ENCODE assay signal across 28 cellular contexts in genomic region chr17:81198826-81199481, GRCh38. TPM values are rescaled to one million over a fixed set of nuclear protein-coding genes. Genes with fewer than 3 reads are reported as not detected.
DNase-seq lines count a peak whose midpoint lies in the region; ATAC-seq, FAIRE-seq and TF ChIP-seq lines count a peak whose summit lies in the region.
"Had no signal": no experiment of that assay in that cellular context is flagged by ENCODE, and none has a peak within 500 bp of the region (broad histone marks: within the 10 kb centered on the region; RNA-seq: fewer than 3 reads in every experiment).

No MANE protein-coding gene starts in this region.

- no peaks in the 10 kb centered on the region; the same call in 1 of the 2 replicates for H4K20me1 ChIP-seq in HepG2 (ENCODE audit: insufficient read depth, low read length)

- H2BK120ac ChIP-seq in neuronal stem cell (ENCODE audit: low read depth, low read length) = no peak overlapping the region

- H4K8ac ChIP-seq in neuronal stem cell (ENCODE audit: low read depth, low read length) = no peak overlapping the region

- peak overlapping the region; percentile 24 for H2BK5ac ChIP-seq in neuronal stem cell (ENCODE audit: low read length)

- H3K4me3 ChIP-seq in HepG2 (replicated peaks in 1 of 3; ENCODE audit: insufficient read depth in 1 of 3, low read depth in 2 of 3, low read length in 3 of 3) (no peak overlapping the region), right lobe of liver (no peak overlapping the region), neuronal stem cell (ENCODE audit: low read length in 2 of 2) (no peak overlapping the region)
- H3K4me3 ChIP-seq: A549; BLaER1 treated with 17β-estradiol and CSF1 and Interleukin-3, amounts not matched to agents 10 nM and 100 nM; GM12878; GM23248 had no signal

- no peak overlapping the region for H3K14ac ChIP-seq in neuronal stem cell (ENCODE audit: low read length)

- CTCF ChIA-PET in HepG2 (lab: Yijun Ruan, JAX; ENCODE audit: low intra/inter-chr PET ratio, low total read pairs) = no interaction called here

- H3K27me3 ChIP-seq in HepG2 (ENCODE audit: control insufficient read depth in 1 of 2, insufficient read depth in 2 of 2, low read length in 2 of 2) = no peaks in the 10 kb centered on the region
- H3K27me3 ChIP-seq in right lobe of liver = no peaks in the 10 kb centered on the region
- no peaks in the 10 kb centered on the region for H3K27me3 ChIP-seq in neuronal stem cell (ENCODE audit: control insufficient read depth in 3 of 3, insufficient read depth in 3 of 3, low read depth in 1 of 3, low read length in 3 of 3)
- H3K27me3 ChIP-seq: BE2C; BLaER1 treated with 17β-estradiol and CSF1 and Interleukin-3, amounts not matched to agents 10 nM and 100 nM had no signal

- DNase-seq in HepG2 (ENCODE audit: low spot score) (no peak), right lobe of liver (no peak), neuronal stem cell (ENCODE audit: low spot score) (no peak), NCI-H524 (lab: John Stamatoyannopoulos, UW) (no peak), amygdala (lab: John Stamatoyannopoulos, UW) (no peak)
- DNase-seq: 8988T; ACHN; AML-193; BE2C; CD4-positive, alpha-beta T cell; CD8-positive, alpha-beta memory T cell; DMS 273 treated with DMSO at 0.1 percent for 48 hours; DMS79; EL; GDM1; GM23248; H9; HFFc6 had no signal

- H3K9ac ChIP-seq in HepG2 (ENCODE audit: insufficient read depth, low read depth, low read length) = no peak overlapping the region
- peak overlapping the region; percentile 21 for H3K9ac ChIP-seq in neuronal stem cell (ENCODE audit: low read depth, low read length, poor library complexity)
- H3K9ac ChIP-seq: BLaER1 treated with 17β-estradiol and CSF1 and Interleukin-3, amounts not matched to agents 10 nM and 100 nM; GM23248 had no signal

- POLR2A ChIA-PET in HepG2 (lab: Yijun Ruan, JAX) = no interaction called here

- ATAC-seq in HepG2 (no peak), right lobe of liver (no peak), HG02763 (IDR thresholded peaks at IDR 0.05; ENCODE audit: unreplicated experiment) (no peak)
- ATAC-seq: A549, GM12878, HCT116 had no signal

- H3K27ac ChIP-seq in HepG2 (ENCODE audit: extremely low read length, insufficient read depth, low read length) (no peak overlapping the region), right lobe of liver (no peak overlapping the region), VCaP (peak overlapping the region; percentile 70; the same call in 1 of the 2 replicates), neuronal stem cell (replicated peaks; ENCODE audit: low read length) (no peak overlapping the region)
- H3K27ac ChIP-seq: A549; BLaER1 treated with 17β-estradiol and CSF1 and Interleukin-3, amounts not matched to agents 10 nM and 100 nM; GM23248 had no signal

- no peak overlapping the region for H3K18ac ChIP-seq in neuronal stem cell (ENCODE audit: low read length)

- no peak overlapping the region for H2BK12ac ChIP-seq in neuronal stem cell (ENCODE audit: low read length)

- no peaks in the 10 kb centered on the region for H3K4me1 ChIP-seq in HepG2 (ENCODE audit: insufficient read depth, low read length)
- no peaks in the 10 kb centered on the region for H3K4me1 ChIP-seq in right lobe of liver
- no peaks in the 10 kb centered on the region for H3K4me1 ChIP-seq in neuronal stem cell (ENCODE audit: control insufficient read depth in 2 of 2, insufficient read depth in 1 of 2, low read depth in 1 of 2, low read length in 2 of 2)
- H3K4me1 ChIP-seq: A549 had no signal

- intact Hi-C loops in HepG2 (cut with micrococcal nuclease; ENCODE audit: unreplicated experiment) = no loop called here
- intact Hi-C loops in right lobe of liver (cut with DNase I) = loop anchor here in 1 of 2 donors (10.0 kb wide), 1 partner anchor 54 kb away; no protein-coding TSS in a partner anchor

- H2AK5ac ChIP-seq in neuronal stem cell (ENCODE audit: low read depth, low read length) = no peak overlapping the region

- TF ChIP-seq POLR2A in HepG2 (IDR thresholded peaks at IDR 0.05; ENCODE audit: insufficient read depth in 1 of 2, low read depth in 2 of 2, low read length in 2 of 2) (no peak), right lobe of liver (IDR thresholded peaks at IDR 0.05) (no peak)

- peak overlapping the region; percentile 53 for H4K91ac ChIP-seq in neuronal stem cell (ENCODE audit: low read depth, low read length, poor library complexity)

- H2AFZ ChIP-seq in HepG2 (ENCODE audit: low read length) = no peak overlapping the region
- no peak overlapping the region for H2AFZ ChIP-seq in neuronal stem cell (ENCODE audit: low read length)
- H2AFZ ChIP-seq: GM23248 had no signal

- TF ChIP-seq CTCF in HepG2 (CRISPR knock-in tag; IDR thresholded peaks at IDR 0.05) = no peak
- no peak for TF ChIP-seq CTCF in right lobe of liver (IDR thresholded peaks at IDR 0.05)
- TF ChIP-seq CTCF in VCaP (conservative IDR thresholded peaks at IDR 0.05) = no peak

- TF ChIP-seq EP300 in HepG2 (IDR thresholded peaks at IDR 0.05; ENCODE audit: low read depth in 2 of 2, low read length in 2 of 2) = no peak
- TF ChIP-seq EP300 in HepG2 (CRISPR knock-in tag; IDR thresholded peaks at IDR 0.05; ENCODE audit: borderline replicate concordance) = no peak

- FAIRE-seq in HepG2 (lab: Jason Lieb, UNC) = no peak
- FAIRE-seq: A549, D721Med, GM12878, GM19239, H1 had no signal

- in situ Hi-C loops in HepG2 (cut with HindIII; ENCODE audit: extremely low pct_ligation_motif_present, low pct_unique_long_range_greater_than_20kb) = no loop called here

- H3K36me3 ChIP-seq in HepG2 (replicated peaks in 1 of 2; ENCODE audit: control insufficient read depth in 1 of 2, insufficient read depth in 2 of 2, low read length in 2 of 2) (peaks cover 17 to 43% of the 10 kb centered on the region in 2 experiments; a peak in 4 of 5 replicates), right lobe of liver (no peaks in the 10 kb centered on the region), neuronal stem cell (replicated peaks in 1 of 2; ENCODE audit: control insufficient read depth in 2 of 2, insufficient read depth in 2 of 2, low read length in 2 of 2) (peaks cover 40 to 91% of the 10 kb centered on the region in 2 donors)

- H2BK15ac ChIP-seq in neuronal stem cell (ENCODE audit: low read length) = no peak overlapping the region

- H3K79me1 ChIP-seq in neuronal stem cell (ENCODE audit: low read depth, low read length) = peaks cover 5% of the 10 kb centered on the region

- 97% methylated on average over 22 of the region's 22 CpGs for WGBS in HepG2 (ENCODE audit: low lambda C conversion rate)
- WGBS in right lobe of liver (ENCODE audit: insufficient coverage, low coverage, low lambda C conversion rate, missing lambda C conversion rate) = 87% methylated on average over 4 of the region's 22 CpGs
- WGBS in neuronal stem cell (ENCODE audit: extremely low coverage in 2 of 2, insufficient read length in 2 of 2, insufficient replicate concordance in 1 of 2), 2 donors = no CpG with 5 or more reads among the region's 22 CpGs

- H3K79me2 ChIP-seq in HepG2 (ENCODE audit: insufficient read depth, low read length) = no peaks in the 10 kb centered on the region

- H3K4ac ChIP-seq in neuronal stem cell (ENCODE audit: low read length) = no peak overlapping the region

- no peak for TF ChIP-seq RAD21 in HepG2 (CRISPR knock-in tag; IDR thresholded peaks at IDR 0.05)

- H3K9me3 ChIP-seq in HepG2 (ENCODE audit: low read length) = no peaks in the 10 kb centered on the region
- H3K9me3 ChIP-seq in right lobe of liver = no peaks in the 10 kb centered on the region
- no peaks in the 10 kb centered on the region for H3K9me3 ChIP-seq in neuronal stem cell (replicated peaks in 1 of 2; ENCODE audit: control insufficient read depth in 2 of 2, insufficient read depth in 1 of 2, low read depth in 1 of 2, low read length in 2 of 2)
- H3K9me3 ChIP-seq: A549; BE2C; BLaER1 treated with 17β-estradiol and CSF1 and Interleukin-3, amounts not matched to agents 10 nM and 100 nM had no signal

- H3K4me2 ChIP-seq in HepG2 (ENCODE audit: low read depth, low read length) (no peak overlapping the region), neuronal stem cell (ENCODE audit: insufficient read depth, low read length, poor library complexity, severe bottlenecking) (no peak overlapping the region)
- H3K4me2 ChIP-seq: A549 had no signal

- no TSS peak for BruUV-seq in HepG2 (replicated peaks; lab: Mats Ljungman, UMichigan)

- H3K23ac ChIP-seq in neuronal stem cell (ENCODE audit: low read depth, low read length, poor library complexity) = no peak overlapping the region

RNA-seq across cellular contexts. Expression of gene CEP131, which starts 23.8 kb away (rescaled TPM):
- total RNA-seq in HepG2 (2016; rRNA removed; fragmentation: Illumina TruSeq; extraction: Trizol) (11.1 and 16.8 TPM in 2 replicates), right lobe of liver (1 to 10 TPM; 1.5 to 4.3 (median 2.1) TPM)
- total RNA-seq in HepG2 (2016; cell fraction: cytosol; rRNA removed; fragmentation: Illumina TruSeq; extraction: Trizol; ENCODE audit: low read depth) = 2.2 and 3.5 TPM in 2 replicates
- total RNA-seq in HepG2 (2016; cell fraction: insoluble cytoplasmic fraction; rRNA removed; fragmentation: Illumina TruSeq; extraction: Trizol) = 8.4 and 18.4 TPM in 2 replicates
- total RNA-seq in HepG2 (2016; cell fraction: membrane; rRNA removed; fragmentation: Illumina TruSeq; extraction: Trizol) = 5.8 and 6.2 TPM in 2 replicates
- 10.7 and 12.3 TPM in 2 replicates for total RNA-seq in HepG2 (2016; cell fraction: nucleus; rRNA removed; fragmentation: Illumina TruSeq; extraction: Trizol)
- polyA plus RNA-seq in HepG2 (2011; rRNA removed) = 5.0 and 5.6 TPM in 2 replicates
- 3.0 and 5.8 TPM in 2 replicates for polyA plus RNA-seq in HepG2 (2011; cell fraction: cytosol; rRNA removed)
- 31.7 and 46.2 TPM in 2 replicates for polyA plus RNA-seq in HepG2 (2011; cell fraction: nucleus; rRNA removed)
- 6.3 and 6.8 TPM in 2 replicates for polyA plus RNA-seq in HepG2 (2012)
- polyA plus RNA-seq in HepG2 (2016; cell fraction: cytosol; fragmentation: Illumina TruSeq; extraction: Trizol; ENCODE audit: low read depth) = 2.7 and 3.3 TPM in 2 replicates
- polyA plus RNA-seq in HepG2 (2016; cell fraction: insoluble cytoplasmic fraction; fragmentation: Illumina TruSeq; extraction: Trizol; ENCODE audit: low read depth) = 11.8 and 13.5 TPM in 2 replicates
- 4.3 and 4.6 TPM in 2 replicates for polyA plus RNA-seq in HepG2 (2016; cell fraction: membrane; fragmentation: Illumina TruSeq; extraction: Trizol; ENCODE audit: low read depth)
- 35.7 and 41.4 TPM in 2 replicates for polyA plus RNA-seq in HepG2 (2016; cell fraction: nucleus; fragmentation: Illumina TruSeq; extraction: Trizol; ENCODE audit: insufficient read depth, low read depth)
- 4.8 and 5.8 TPM in 2 replicates for polyA minus RNA-seq in HepG2 (2011; rRNA and poly(A)+ RNA removed; ENCODE audit: low replicate concordance)
- polyA minus RNA-seq in HepG2 (2011; cell fraction: cytosol; rRNA and poly(A)+ RNA removed) = 3.0 and 4.2 TPM in 2 replicates
- 7.6 and 8.0 TPM in 2 replicates for polyA minus RNA-seq in HepG2 (2011; cell fraction: nucleus; rRNA and poly(A)+ RNA removed)
- polyA plus RNA-seq in neuronal stem cell (2013, experiment 1 of 2) = 14.7 TPM
- 14.1 TPM for polyA plus RNA-seq in neuronal stem cell (2013, experiment 2 of 2)

RNA-seq across cellular contexts. Expression of gene AATK, which starts 32.9 kb away (rescaled TPM):
- 6.1 and 8.4 TPM in 2 replicates for total RNA-seq in HepG2 (2016; rRNA removed; fragmentation: Illumina TruSeq; extraction: Trizol)
- 1.5 and 2.0 TPM in 2 replicates for total RNA-seq in HepG2 (2016; cell fraction: cytosol; rRNA removed; fragmentation: Illumina TruSeq; extraction: Trizol; ENCODE audit: low read depth)
- total RNA-seq in HepG2 (2016; cell fraction: insoluble cytoplasmic fraction; rRNA removed; fragmentation: Illumina TruSeq; extraction: Trizol) = 5.3 and 9.5 TPM in 2 replicates
- total RNA-seq in HepG2 (2016; cell fraction: membrane; rRNA removed; fragmentation: Illumina TruSeq; extraction: Trizol) = 2.9 and 3.0 TPM in 2 replicates
- 9.7 and 12.6 TPM in 2 replicates for total RNA-seq in HepG2 (2016; cell fraction: nucleus; rRNA removed; fragmentation: Illumina TruSeq; extraction: Trizol)
- 2.9 and 5.2 TPM in 2 replicates for polyA plus RNA-seq in HepG2 (2011; rRNA removed)
- polyA plus RNA-seq in HepG2 (2011; cell fraction: cytosol; rRNA removed) = 2.9 and 4.3 TPM in 2 replicates
- polyA plus RNA-seq in HepG2 (2011; cell fraction: nucleus; rRNA removed) = 15.0 and 16.5 TPM in 2 replicates
- 4.4 and 8.0 TPM in 2 replicates for polyA plus RNA-seq in HepG2 (2012)
- polyA plus RNA-seq in HepG2 (2016; cell fraction: cytosol; fragmentation: Illumina TruSeq; extraction: Trizol; ENCODE audit: low read depth) = 0.54 and 0.65 TPM in 2 replicates
- 5.7 and 6.0 TPM in 2 replicates for polyA plus RNA-seq in HepG2 (2016; cell fraction: insoluble cytoplasmic fraction; fragmentation: Illumina TruSeq; extraction: Trizol; ENCODE audit: low read depth)
- 1.1 and 1.8 TPM in 2 replicates for polyA plus RNA-seq in HepG2 (2016; cell fraction: membrane; fragmentation: Illumina TruSeq; extraction: Trizol; ENCODE audit: low read depth)
- 14.7 and 18.3 TPM in 2 replicates for polyA plus RNA-seq in HepG2 (2016; cell fraction: nucleus; fragmentation: Illumina TruSeq; extraction: Trizol; ENCODE audit: insufficient read depth, low read depth)
- 20.3 and 42.0 TPM in 2 replicates for polyA minus RNA-seq in HepG2 (2011; rRNA and poly(A)+ RNA removed; ENCODE audit: low replicate concordance)
- 7.4 and 11.0 TPM in 2 replicates for polyA minus RNA-seq in HepG2 (2011; cell fraction: cytosol; rRNA and poly(A)+ RNA removed)
- 3.6 and 4.6 TPM in 2 replicates for polyA minus RNA-seq in HepG2 (2011; cell fraction: nucleus; rRNA and poly(A)+ RNA removed)
- total RNA-seq in right lobe of liver = 1 to 10 TPM in 2 of 6 experiments, under 1 TPM in 4; 0.31 to 1.2 (median 0.86) TPM
- polyA plus RNA-seq in neuronal stem cell (2013, experiment 1 of 2) = 5.6 TPM
- 5.4 TPM for polyA plus RNA-seq in neuronal stem cell (2013, experiment 2 of 2)
- total RNA-seq: GM12878 had no signal
- polyA plus RNA-seq: CD8-positive, alpha-beta memory T cell had no signal

RNA-seq across cellular contexts. Expression of gene PVALEF, which starts 33.6 kb away (rescaled TPM):
- total RNA-seq in HepG2 (2016; rRNA removed; fragmentation: Illumina TruSeq; extraction: Trizol) (0.18 TPM in 1 of 2 replicates, not detected in the other), right lobe of liver (not detected)
- 0.40 and 0.53 TPM in 2 replicates for total RNA-seq in HepG2 (2016; cell fraction: cytosol; rRNA removed; fragmentation: Illumina TruSeq; extraction: Trizol; ENCODE audit: low read depth)
- 0.13 and 0.22 TPM in 2 replicates for total RNA-seq in HepG2 (2016; cell fraction: insoluble cytoplasmic fraction; rRNA removed; fragmentation: Illumina TruSeq; extraction: Trizol)
- 0.25 and 0.28 TPM in 2 replicates for total RNA-seq in HepG2 (2016; cell fraction: membrane; rRNA removed; fragmentation: Illumina TruSeq; extraction: Trizol)
- total RNA-seq in HepG2 (2016; cell fraction: nucleus; rRNA removed; fragmentation: Illumina TruSeq; extraction: Trizol) = 0.28 TPM in 1 of 2 replicates, not detected in the other
- polyA plus RNA-seq in HepG2 (2011; rRNA removed) = 0.18 and 0.24 TPM in 2 replicates
- polyA plus RNA-seq in HepG2 (2011; cell fraction: cytosol; rRNA removed) = 0.11 TPM in 1 of 2 replicates, not detected in the other
- 0.21 and 0.42 TPM in 2 replicates for polyA plus RNA-seq in HepG2 (2011; cell fraction: nucleus; rRNA removed)
- polyA plus RNA-seq in HepG2 (2012) = not detected in 2 replicates
- polyA plus RNA-seq in HepG2 (2016; cell fraction: cytosol; fragmentation: Illumina TruSeq; extraction: Trizol; ENCODE audit: low read depth) = 0.29 and 0.34 TPM in 2 replicates
- 0.39 and 0.44 TPM in 2 replicates for polyA plus RNA-seq in HepG2 (2016; cell fraction: insoluble cytoplasmic fraction; fragmentation: Illumina TruSeq; extraction: Trizol; ENCODE audit: low read depth)
- polyA plus RNA-seq in HepG2 (2016; cell fraction: membrane; fragmentation: Illumina TruSeq; extraction: Trizol; ENCODE audit: low read depth) = 0.14 and 0.19 TPM in 2 replicates
- 0.36 TPM in 1 of 2 replicates, not detected in the other for polyA plus RNA-seq in HepG2 (2016; cell fraction: nucleus; fragmentation: Illumina TruSeq; extraction: Trizol; ENCODE audit: insufficient read depth, low read depth)
- 0.09 and 0.18 TPM in 2 replicates for polyA minus RNA-seq in HepG2 (2011; rRNA and poly(A)+ RNA removed; ENCODE audit: low replicate concordance)
- not detected in 2 replicates for polyA minus RNA-seq in HepG2 (2011; cell fraction: cytosol; rRNA and poly(A)+ RNA removed)
- polyA minus RNA-seq in HepG2 (2011; cell fraction: nucleus; rRNA and poly(A)+ RNA removed) = not detected in 2 replicates
- polyA plus RNA-seq in neuronal stem cell (2013, experiment 1 of 2) = 0.06 TPM
- polyA plus RNA-seq in neuronal stem cell (2013, experiment 2 of 2) = 0.04 TPM
- total RNA-seq: CD4-positive, alpha-beta T cell; CD8-positive, alpha-beta memory T cell; GM12878; GM23248; H1; H9; HFFc6 had no signal
- polyA plus RNA-seq: A549; CD14-positive monocyte; CD8-positive, alpha-beta memory T cell; GM12878; GM23248 had no signal

RNA-seq across cellular contexts. Expression of gene TEPSIN, which starts 39.9 kb away (rescaled TPM):
- total RNA-seq in HepG2 (2016; rRNA removed; fragmentation: Illumina TruSeq; extraction: Trizol) (8.5 and 18.8 TPM in 2 replicates), right lobe of liver (10 to 100 TPM; 11.9 to 27.6 (median 18.1) TPM)
- total RNA-seq in HepG2 (2016; cell fraction: cytosol; rRNA removed; fragmentation: Illumina TruSeq; extraction: Trizol; ENCODE audit: low read depth) = 5.0 and 7.5 TPM in 2 replicates
- 7.1 and 20.3 TPM in 2 replicates for total RNA-seq in HepG2 (2016; cell fraction: insoluble cytoplasmic fraction; rRNA removed; fragmentation: Illumina TruSeq; extraction: Trizol)
- total RNA-seq in HepG2 (2016; cell fraction: membrane; rRNA removed; fragmentation: Illumina TruSeq; extraction: Trizol) = 7.0 and 8.1 TPM in 2 replicates
- total RNA-seq in HepG2 (2016; cell fraction: nucleus; rRNA removed; fragmentation: Illumina TruSeq; extraction: Trizol) = 24.5 and 27.8 TPM in 2 replicates
- polyA plus RNA-seq in HepG2 (2011; rRNA removed) = 16.1 and 19.7 TPM in 2 replicates
- 4.0 and 8.2 TPM in 2 replicates for polyA plus RNA-seq in HepG2 (2011; cell fraction: cytosol; rRNA removed)
- 328 and 418 TPM in 2 replicates for polyA plus RNA-seq in HepG2 (2011; cell fraction: nucleus; rRNA removed)
- polyA plus RNA-seq in HepG2 (2012) = 9.5 and 16.4 TPM in 2 replicates
- polyA plus RNA-seq in HepG2 (2016; cell fraction: cytosol; fragmentation: Illumina TruSeq; extraction: Trizol; ENCODE audit: low read depth) = 2.4 and 2.5 TPM in 2 replicates
- 6.3 and 9.9 TPM in 2 replicates for polyA plus RNA-seq in HepG2 (2016; cell fraction: insoluble cytoplasmic fraction; fragmentation: Illumina TruSeq; extraction: Trizol; ENCODE audit: low read depth)
- polyA plus RNA-seq in HepG2 (2016; cell fraction: membrane; fragmentation: Illumina TruSeq; extraction: Trizol; ENCODE audit: low read depth) = 4.3 and 6.0 TPM in 2 replicates
- 90.2 and 98.6 TPM in 2 replicates for polyA plus RNA-seq in HepG2 (2016; cell fraction: nucleus; fragmentation: Illumina TruSeq; extraction: Trizol; ENCODE audit: insufficient read depth, low read depth)
- polyA minus RNA-seq in HepG2 (2011; rRNA and poly(A)+ RNA removed; ENCODE audit: low replicate concordance) = 14.1 and 21.0 TPM in 2 replicates
- polyA minus RNA-seq in HepG2 (2011; cell fraction: cytosol; rRNA and poly(A)+ RNA removed) = 3.4 and 3.7 TPM in 2 replicates
- 39.0 and 47.9 TPM in 2 replicates for polyA minus RNA-seq in HepG2 (2011; cell fraction: nucleus; rRNA and poly(A)+ RNA removed)
- polyA plus RNA-seq in neuronal stem cell (2013, experiment 1 of 2) = 14.7 TPM
- 14.2 TPM for polyA plus RNA-seq in neuronal stem cell (2013, experiment 2 of 2)

RNA-seq across cellular contexts. Expression of gene NDUFAF8, which starts 40.2 kb away (rescaled TPM):
- 213 and 233 TPM in 2 replicates for total RNA-seq in HepG2 (2016; rRNA removed; fragmentation: Illumina TruSeq; extraction: Trizol)
- 565 and 636 TPM in 2 replicates for total RNA-seq in HepG2 (2016; cell fraction: cytosol; rRNA removed; fragmentation: Illumina TruSeq; extraction: Trizol; ENCODE audit: low read depth)
- total RNA-seq in HepG2 (2016; cell fraction: insoluble cytoplasmic fraction; rRNA removed; fragmentation: Illumina TruSeq; extraction: Trizol) = 209 and 214 TPM in 2 replicates
- total RNA-seq in HepG2 (2016; cell fraction: membrane; rRNA removed; fragmentation: Illumina TruSeq; extraction: Trizol) = 441 and 487 TPM in 2 replicates
- total RNA-seq in HepG2 (2016; cell fraction: nucleus; rRNA removed; fragmentation: Illumina TruSeq; extraction: Trizol) = 99.9 and 114 TPM in 2 replicates
- polyA plus RNA-seq in HepG2 (2011; rRNA removed) = 62.4 and 75.6 TPM in 2 replicates
- 52.0 and 67.0 TPM in 2 replicates for polyA plus RNA-seq in HepG2 (2011; cell fraction: cytosol; rRNA removed)
- 67.0 and 99.7 TPM in 2 replicates for polyA plus RNA-seq in HepG2 (2011; cell fraction: nucleus; rRNA removed)
- 74.7 and 106 TPM in 2 replicates for polyA plus RNA-seq in HepG2 (2012)
- polyA plus RNA-seq in HepG2 (2016; cell fraction: cytosol; fragmentation: Illumina TruSeq; extraction: Trizol; ENCODE audit: low read depth) = 562 and 639 TPM in 2 replicates
- 170 and 188 TPM in 2 replicates for polyA plus RNA-seq in HepG2 (2016; cell fraction: insoluble cytoplasmic fraction; fragmentation: Illumina TruSeq; extraction: Trizol; ENCODE audit: low read depth)
- polyA plus RNA-seq in HepG2 (2016; cell fraction: membrane; fragmentation: Illumina TruSeq; extraction: Trizol; ENCODE audit: low read depth) = 357 and 397 TPM in 2 replicates
- polyA plus RNA-seq in HepG2 (2016; cell fraction: nucleus; fragmentation: Illumina TruSeq; extraction: Trizol; ENCODE audit: insufficient read depth, low read depth) = 180 and 208 TPM in 2 replicates
- polyA minus RNA-seq in HepG2 (2011; rRNA and poly(A)+ RNA removed; ENCODE audit: low replicate concordance) = 13.6 and 21.7 TPM in 2 replicates
- 4.9 and 8.2 TPM in 2 replicates for polyA minus RNA-seq in HepG2 (2011; cell fraction: cytosol; rRNA and poly(A)+ RNA removed)
- polyA minus RNA-seq in HepG2 (2011; cell fraction: nucleus; rRNA and poly(A)+ RNA removed) = 26.2 and 31.2 TPM in 2 replicates
- total RNA-seq in right lobe of liver = 10 to 100 TPM; 15.7 to 35.9 (median 23.3) TPM
- 79.2 TPM for polyA plus RNA-seq in neuronal stem cell (2013, experiment 1 of 2)
- polyA plus RNA-seq in neuronal stem cell (2013, experiment 2 of 2) = 73.1 TPM
